ENCODE assay signal across 29 cellular contexts in genomic region chr5:109754319-109754718, GRCh38.
"Had no signal": no experiment of that assay in that cellular context is flagged by ENCODE, and none has a peak within 500 bp of the region (broad histone marks: within the 10 kb centered on the region; RNA-seq: fewer than 3 reads in every experiment).

No MANE protein-coding gene starts in this region.

- H3K9me3 ChIP-seq: ascending aorta, breast epithelium, SJCRH30 had no signal

- H3K9me3 Mint-ChIP-seq: activated CD4-positive, alpha-beta T cell treated with anti-CD3 and anti-CD28 coated beads, Interleukin-2, amount 10 ng/mL, durations not matched to agents 7 days and 5 days; activated naive CD4-positive, alpha-beta T cell treated with anti-CD3 and anti-CD28 coated beads, Interleukin-2, amount 50 U/mL, for 24 hours; activated T-helper 17 cell treated with anti-CD3 and anti-CD28 coated beads, Interleukin-2, amount 50 U/mL, for 72 hours had no signal

- H3K27ac Mint-ChIP-seq: activated CD4-positive, alpha-beta T cell treated with anti-CD3 and anti-CD28 coated beads, Interleukin-2, amount 10 ng/mL, durations not matched to agents 7 days and 5 days; activated CD8-positive, alpha-beta memory T cell treated with anti-CD3 and anti-CD28 coated beads, Interleukin-2, amount 10 ng/mL, durations not matched to agents 7 days and 5 days; activated naive CD4-positive, alpha-beta T cell treated with anti-CD3 and anti-CD28 coated beads, Interleukin-2, amount 50 U/mL, for 24 hours; activated naive CD8-positive, alpha-beta T cell treated with anti-CD3 and anti-CD28 coated beads, Interleukin-2, amount 10 ng/mL, durations not matched to agents 7 days and 5 days; activated T-cell treated with anti-CD3 and anti-CD28 coated beads, Interleukin-2, amount 50 U/mL, for 72 hours; activated T-helper 17 cell treated with anti-CD3 and anti-CD28 coated beads, Interleukin-2, amount 50 U/mL, for 72 hours had no signal

- H3K4me3 Mint-ChIP-seq: activated CD4-positive, alpha-beta T cell treated with anti-CD3 and anti-CD28 coated beads, Interleukin-2, amount 10 ng/mL, durations not matched to agents 7 days and 5 days; activated CD8-positive, alpha-beta memory T cell treated with anti-CD3 and anti-CD28 coated beads, Interleukin-2, amount 10 ng/mL, durations not matched to agents 7 days and 5 days; activated naive CD4-positive, alpha-beta T cell treated with anti-CD3 and anti-CD28 coated beads, Interleukin-2, amount 50 U/mL, for 24 hours; activated naive CD8-positive, alpha-beta T cell treated with anti-CD3 and anti-CD28 coated beads, Interleukin-2, amount 10 ng/mL, durations not matched to agents 7 days and 5 days; activated T-cell treated with anti-CD3 and anti-CD28 coated beads, Interleukin-2, amount 50 U/mL, for 72 hours; activated T-helper 17 cell treated with anti-CD3 and anti-CD28 coated beads, Interleukin-2, amount 50 U/mL, for 72 hours had no signal

- H3K27me3 Mint-ChIP-seq: activated CD4-positive, alpha-beta T cell treated with anti-CD3 and anti-CD28 coated beads, Interleukin-2, amount 10 ng/mL, durations not matched to agents 7 days and 5 days; activated CD8-positive, alpha-beta memory T cell treated with anti-CD3 and anti-CD28 coated beads, Interleukin-2, amount 10 ng/mL, durations not matched to agents 7 days and 5 days; activated naive CD4-positive, alpha-beta T cell treated with anti-CD3 and anti-CD28 coated beads, Interleukin-2, amount 50 U/mL, for 24 hours; activated naive CD8-positive, alpha-beta T cell treated with anti-CD3 and anti-CD28 coated beads, Interleukin-2, amount 10 ng/mL, durations not matched to agents 7 days and 5 days; activated T-helper 17 cell treated with anti-CD3 and anti-CD28 coated beads, Interleukin-2, amount 50 U/mL, for 72 hours had no signal

- H3K4me3 ChIP-seq: ascending aorta, breast epithelium, SJCRH30, SK-N-MC had no signal

- H3K27me3 ChIP-seq: ascending aorta, breast epithelium, SJCRH30 had no signal

- DNase-seq: activated CD4-positive, alpha-beta T cell treated with anti-CD3 and anti-CD28 coated beads, Interleukin-2, amount 10 ng/mL, durations not matched to agents 7 days and 5 days; activated CD4-positive, alpha-beta T cell treated with anti-CD3 and anti-CD28 coated beads, Interleukin-2, amount 50 U/mL, for 48 hours; activated CD8-positive, alpha-beta memory T cell treated with anti-CD3 and anti-CD28 coated beads for 24 hours; activated CD8-positive, alpha-beta memory T cell treated with anti-CD3 and anti-CD28 coated beads, Interleukin-2, amount 10 ng/mL, durations not matched to agents 7 days and 5 days; activated effector memory CD4-positive, alpha-beta T cell treated with anti-CD3 and anti-CD28 coated beads, Interleukin-2, amount 50 U/mL, for 16 hours; activated naive CD4-positive, alpha-beta T cell; activated naive CD8-positive, alpha-beta T cell treated with anti-CD3 and anti-CD28 coated beads, Interleukin-2, amount 10 ng/mL, durations not matched to agents 7 days and 5 days; activated T-cell treated with anti-CD3 and anti-CD28 coated beads, Interleukin-2, amount 50 U/mL, for 1 hour; activated T-cell treated with anti-CD3 and anti-CD28 coated beads, Interleukin-2, amount 50 U/mL, for 72 hours; amygdala; Kasumi-1; KG1; MM.1S; MV-4-11; NCI-H1092; NCI-H1436 treated with DMSO at 0.1 percent for 48 hours; NCI-H1694 treated with DMSO at 0.1 percent for 48 hours; NCI-H2029; NCI-H345; NCI-H524 treated with DMSO at 0.1 percent for 48 hours; SHP77; SJCRH30; T1000 had no signal

- H3K4me1 ChIP-seq: ascending aorta, breast epithelium, SJCRH30 had no signal

- ATAC-seq: activated CD8-positive, alpha-beta memory T cell treated with anti-CD3 and anti-CD28 coated beads, Interleukin-2, amount 10 ng/mL, durations not matched to agents 7 days and 5 days; activated T-cell treated with anti-CD3 and anti-CD28 coated beads, Interleukin-2, amount 50 U/mL, for 72 hours; activated T-helper 17 cell treated with anti-CD3 and anti-CD28 coated beads, Interleukin-2, amount 50 U/mL, for 72 hours; Panc1 had no signal

- H3K27ac ChIP-seq: ascending aorta, breast epithelium, SJCRH30, SK-N-MC had no signal

- H3K36me3 ChIP-seq: breast epithelium had no signal
